Comparison of ENCODE assay signal across 26 cellular contexts in genomic region chr5:175627037-175627436, GRCh38. TPM values are rescaled to one million over a fixed set of nuclear protein-coding genes. Genes with fewer than 3 reads are reported as not detected.
DNase-seq lines count a peak whose midpoint lies in the region; ATAC-seq and TF ChIP-seq lines count a peak whose summit lies in the region.
"Had no signal": no experiment of that assay in that cellular context is flagged by ENCODE, and none has a peak within 500 bp of the region (broad histone marks: within the 10 kb centered on the region; RNA-seq: fewer than 3 reads in every experiment).

No MANE protein-coding gene starts in this region.

- peaks cover 6 to 24% of the 10 kb centered on the region in 2 donors for H3K9me3 ChIP-seq in right atrium auricular region
- H3K9me3 ChIP-seq in right cardiac atrium (ENCODE audit: control insufficient read depth, low read length): no peaks in the 10 kb centered on the region
- no peaks in the 10 kb centered on the region for H3K9me3 ChIP-seq in HEK293 (ENCODE audit: control insufficient read depth, insufficient read depth, low read depth, low read length)
- H3K9me3 ChIP-seq: BE2C had no signal

- peak overlapping the region; percentile 85 for H3K27ac Mint-ChIP-seq in nephron progenitor cell
- H3K27ac Mint-ChIP-seq: CD4-positive, alpha-beta memory T cell; CD4-positive, CD25-positive, alpha-beta regulatory T cell; CD8-positive, alpha-beta memory T cell had no signal

- peak; percentile 10 for ATAC-seq in Right ventricle myocardium inferior
- peak; percentile 41 for ATAC-seq in left ventricle myocardium superior
- ATAC-seq in right cardiac atrium: no peak
- no peak for ATAC-seq in GM18511 (IDR thresholded peaks at IDR 0.05; ENCODE audit: unreplicated experiment)
- ATAC-seq in GM18873 (IDR thresholded peaks at IDR 0.05; ENCODE audit: low FRiP score, unreplicated experiment): no peak

- TF ChIP-seq CTCF in right atrium auricular region (IDR thresholded peaks at IDR 0.05) (no peak), HEK293 (tag by site-specific recombination; IDR thresholded peaks at IDR 0.05) (no peak), nephron progenitor cell (IDR thresholded peaks at IDR 0.05) (no peak)

- peaks cover 20% of the 10 kb centered on the region for H3K9me3 Mint-ChIP-seq in nephron progenitor cell

- peaks cover 17% of the 10 kb centered on the region for H3K27me3 Mint-ChIP-seq in nephron progenitor cell (ENCODE audit: low read depth, poor library complexity)

- H3K27ac ChIP-seq in right atrium auricular region (no peak overlapping the region), right cardiac atrium (ENCODE audit: low read length) (no peak overlapping the region), HEK293 (ENCODE audit: extremely low read depth, low read depth, low read length) (no peak overlapping the region)
- H3K27ac ChIP-seq: BLaER1 had no signal

- CTCF ChIA-PET in HEK293 (lab: Yijun Ruan, JAX): no interaction called here

- H3K4me1 ChIP-seq in right atrium auricular region: no peaks in the 10 kb centered on the region
- H3K4me1 ChIP-seq in right cardiac atrium (ENCODE audit: control insufficient read depth, insufficient read depth, low read length): no peaks in the 10 kb centered on the region
- no peaks in the 10 kb centered on the region for H3K4me1 ChIP-seq in HEK293 (ENCODE audit: control insufficient read depth, insufficient read depth, low read length)
- H3K4me1 ChIP-seq: BE2C, BLaER1 had no signal

- no peaks in the 10 kb centered on the region for H3K36me3 Mint-ChIP-seq in nephron progenitor cell (ENCODE audit: low read depth)

- POLR2A ChIA-PET in HEK293 (lab: Yijun Ruan, JAX): no interaction called here

- H3K27me3 ChIP-seq in right atrium auricular region (no peaks in the 10 kb centered on the region), right cardiac atrium (ENCODE audit: control insufficient read depth, insufficient read depth) (no peaks in the 10 kb centered on the region)
- H3K27me3 ChIP-seq: BE2C, BLaER1 had no signal

- H3K36me3 ChIP-seq in right atrium auricular region (no peaks in the 10 kb centered on the region), HEK293 (ENCODE audit: control insufficient read depth in 2 of 2, insufficient read depth in 1 of 2, low read length in 2 of 2) (no peaks in the 10 kb centered on the region)
- H3K36me3 ChIP-seq: BE2C, BLaER1 had no signal

- intact Hi-C loops in Right ventricle myocardium inferior (cut with DNase I): no loop called here
- intact Hi-C loops in left ventricle myocardium superior (cut with micrococcal nuclease): no loop called here
- intact Hi-C loops in right cardiac atrium (cut with DNase I): no loop called here

- 30% methylated on average over 5 of the region's 5 CpGs for WGBS in right cardiac atrium

- peaks cover 16% of the 10 kb centered on the region for H3K4me1 Mint-ChIP-seq in nephron progenitor cell
- H3K4me1 Mint-ChIP-seq: CD8-positive, alpha-beta memory T cell had no signal

- H3K4me3 Mint-ChIP-seq in nephron progenitor cell: no peak overlapping the region
- H3K4me3 Mint-ChIP-seq: CD14-positive monocyte; CD4-positive, CD25-positive, alpha-beta regulatory T cell; CD8-positive, alpha-beta memory T cell had no signal

- no peak for DNase-seq in Right ventricle myocardium inferior (ENCODE audit: missing footprints)
- no peak for DNase-seq in right atrium auricular region (ENCODE audit: low spot score)
- DNase-seq in left ventricle myocardium superior: no peak
- DNase-seq in right cardiac atrium: no peak
- DNase-seq in nephron progenitor cell: no peak
- DNase-seq: 8988T; ACHN; BE2C; C1 segment of cervical spinal cord; CD4-positive, alpha-beta memory T cell; CD4-positive, CD25-positive, alpha-beta regulatory T cell; CD8-positive, alpha-beta memory T cell; COR-L47; DMS 273 treated with DMSO at 0.1 percent for 48 hours; DMS153; DMS53; DND-41; EL; GF-D8 had no signal

- H3K4me3 ChIP-seq in right atrium auricular region (no peak overlapping the region), right cardiac atrium (ENCODE audit: low read length) (no peak overlapping the region), HEK293 (ENCODE audit: low read depth, low read length) (no peak overlapping the region)
- H3K4me3 ChIP-seq: BLaER1 had no signal

TF ChIP-seq in HEK293, 187 proteins besides CTCF, POLR2A, EP300 and RAD21:
- no peak for TF ChIP-seq ZIC2 (tag by site-specific recombination; IDR thresholded peaks at IDR 0.05)
- TF ChIP-seq EGR2 (tag by site-specific recombination; IDR thresholded peaks at IDR 0.05; ENCODE audit: low read depth): peak; percentile 54

RNA-seq across cellular contexts. Expression of gene HRH2, which starts 30.8 kb away (rescaled TPM):
- total RNA-seq in Right ventricle myocardium inferior (46.6 TPM), right atrium auricular region (10 to 100 TPM in 1 of 2 donors, 1 to 10 TPM in 1; 8.0 to 18.9 TPM), left ventricle myocardium superior (58.0 TPM), right cardiac atrium (10 to 100 TPM; 21.0 to 37.5 (median 32.0) TPM)
- 18.6 TPM for polyA plus RNA-seq in right cardiac atrium
- total RNA-seq: A673 had no signal
- polyA plus RNA-seq: AG04450 had no signal

Comparison
In these comparisons a context has a peak if more than half of its experiments do, and no peak if none do; other contexts are left out.
1. ATAC-seq: peak in Right ventricle myocardium inferior (single experiment) and left ventricle myocardium superior (single experiment); none in right cardiac atrium (0 of 2), GM18511 (single experiment) and GM18873 (single experiment).